ENCODE assay signal across 25 cellular contexts in genomic region chr5:647727-648126, GRCh38. TPM values are rescaled to one million over a fixed set of nuclear protein-coding genes. Genes with fewer than 3 reads are reported as not detected.
"Had no signal": no experiment of that assay in that cellular context is flagged by ENCODE, and none has a peak within 500 bp of the region (broad histone marks: within the 10 kb centered on the region; RNA-seq: fewer than 3 reads in every experiment).

No MANE protein-coding gene starts in this region.

- H3K27me3 Mint-ChIP-seq: activated B cell treated with CpG ODN at 0.5 μM for 24 hours; activated CD4-positive, alpha-beta T cell treated with anti-CD3 and anti-CD28 coated beads, Interleukin-2, amount 10 ng/mL, durations not matched to agents 24 days and 14 days; activated naive CD8-positive, alpha-beta T cell treated with anti-CD3 and anti-CD28 coated beads, Interleukin-2, amount 10 ng/mL, durations not matched to agents 7 days and 5 days; T-cell had no signal

- H3K4me3 ChIP-seq: adrenal gland, SK-N-MC had no signal

- ATAC-seq: Right ventricle myocardium inferior, T-cell had no signal

- H3K4me3 Mint-ChIP-seq: activated B cell treated with CpG ODN at 0.5 μM for 24 hours; activated CD4-positive, alpha-beta T cell treated with anti-CD3 and anti-CD28 coated beads, Interleukin-2, amount 10 ng/mL, durations not matched to agents 24 days and 14 days; activated naive CD8-positive, alpha-beta T cell treated with anti-CD3 and anti-CD28 coated beads, Interleukin-2, amount 10 ng/mL, durations not matched to agents 7 days and 5 days; T-cell had no signal

- H3K4me1 Mint-ChIP-seq: activated CD4-positive, alpha-beta T cell treated with anti-CD3 and anti-CD28 coated beads, Interleukin-2, amount 10 ng/mL, durations not matched to agents 24 days and 14 days; T-cell had no signal

- H3K27me3 ChIP-seq: adrenal gland had no signal

- H3K9me3 ChIP-seq: adrenal gland had no signal

- H3K27ac Mint-ChIP-seq: activated B cell treated with CpG ODN at 0.5 μM for 24 hours; activated CD4-positive, alpha-beta T cell treated with anti-CD3 and anti-CD28 coated beads, Interleukin-2, amount 10 ng/mL, durations not matched to agents 24 days and 14 days; activated naive CD8-positive, alpha-beta T cell treated with anti-CD3 and anti-CD28 coated beads, Interleukin-2, amount 10 ng/mL, durations not matched to agents 7 days and 5 days; T-cell had no signal

- H3K4me1 ChIP-seq: adrenal gland had no signal

- H3K27ac ChIP-seq: adrenal gland, SK-N-MC had no signal

- FAIRE-seq: TTC549 had no signal

- H3K36me3 ChIP-seq: adrenal gland had no signal

- DNase-seq: activated B cell treated with CpG ODN at 0.5 μM for 24 hours; activated CD4-positive, alpha-beta T cell treated with anti-CD3 and anti-CD28 coated beads for 1 hour; activated CD4-positive, alpha-beta T cell treated with anti-CD3 and anti-CD28 coated beads, Interleukin-2, amount 10 ng/mL, durations not matched to agents 24 days and 14 days; activated CD4-positive, alpha-beta T cell treated with anti-CD3 and anti-CD28 coated beads, Interleukin-2, amount 50 U/mL, for 48 hours; activated naive CD4-positive, alpha-beta T cell treated with anti-CD3 and anti-CD28 coated beads, Interleukin-2, amount 50 U/mL, for 16 hours; activated naive CD8-positive, alpha-beta T cell treated with anti-CD3 and anti-CD28 coated beads, Interleukin-2, amount 10 ng/mL, durations not matched to agents 7 days and 5 days; adrenal gland; anterior cingulate cortex; caudate nucleus; KG1; NCI-H1092; NCI-H1417 treated with DMSO at 0.1 percent for 48 hours; NCI-H1694; NCI-H2029 treated with DMSO at 0.1 percent for 48 hours; NCI-H345; NCI-H510A; NCI-H526 treated with DMSO at 0.1 percent for 48 hours; NCI-H82; T-cell; T-helper 2 cell; T1000 had no signal

- H3K9me3 Mint-ChIP-seq: activated B cell treated with CpG ODN at 0.5 μM for 24 hours; activated CD4-positive, alpha-beta T cell treated with anti-CD3 and anti-CD28 coated beads, Interleukin-2, amount 10 ng/mL, durations not matched to agents 24 days and 14 days; activated naive CD8-positive, alpha-beta T cell treated with anti-CD3 and anti-CD28 coated beads, Interleukin-2, amount 10 ng/mL, durations not matched to agents 7 days and 5 days; T-cell had no signal

RNA-seq across cellular contexts. Expression of gene TPPP, which starts 45.4 kb away (rescaled TPM):
- total RNA-seq: activated CD4-positive, alpha-beta T cell treated with anti-CD3 and anti-CD28 coated beads, Interleukin-2, amount 10 ng/mL, durations not matched to agents 24 days and 14 days; OCI-LY7 had no signal
